ENCODE assay signal across 8 cellular contexts in the genomic region with DNA sequence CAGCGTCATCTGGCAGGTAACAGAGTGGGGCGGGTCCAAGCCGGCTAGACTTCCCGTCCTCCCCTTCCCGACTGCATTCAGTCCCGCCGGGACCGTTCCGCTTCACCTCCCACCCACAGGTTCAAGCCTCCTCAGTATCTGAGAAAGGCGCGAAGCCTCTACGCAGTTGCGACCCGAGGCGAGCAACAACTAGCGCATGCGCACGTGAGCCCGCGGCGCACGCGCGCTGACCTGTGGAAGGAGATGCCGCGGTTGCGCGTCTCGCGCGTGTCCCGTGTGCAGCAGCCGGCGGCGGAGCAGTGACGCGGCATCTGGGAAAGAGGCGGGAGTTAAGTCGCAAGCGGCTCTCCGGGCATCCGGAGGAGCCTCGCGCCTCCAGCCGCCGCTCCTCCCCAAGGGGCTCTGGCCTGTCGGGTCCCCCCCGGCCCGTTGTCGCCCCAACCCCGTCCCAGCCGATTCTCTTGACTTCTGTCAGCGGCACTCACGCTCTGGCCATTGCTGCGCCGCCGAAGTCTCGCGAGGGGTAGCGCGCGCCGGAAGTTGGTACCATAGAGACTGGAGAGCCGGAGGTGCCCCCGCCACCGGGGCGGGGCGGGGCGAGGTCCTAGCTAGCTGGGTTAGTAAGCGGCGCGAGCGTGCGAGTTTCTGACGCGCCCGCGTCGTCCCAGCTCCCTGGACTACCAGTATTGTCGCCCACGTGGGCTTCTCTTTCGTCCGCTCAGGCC. TPM values are rescaled to one million over a fixed set of nuclear protein-coding genes. Genes with fewer than 3 reads are reported as not detected.
DNase-seq lines count a peak whose midpoint lies in the region; ATAC-seq and TF ChIP-seq lines count a peak whose summit lies in the region.

A gene with protein sequence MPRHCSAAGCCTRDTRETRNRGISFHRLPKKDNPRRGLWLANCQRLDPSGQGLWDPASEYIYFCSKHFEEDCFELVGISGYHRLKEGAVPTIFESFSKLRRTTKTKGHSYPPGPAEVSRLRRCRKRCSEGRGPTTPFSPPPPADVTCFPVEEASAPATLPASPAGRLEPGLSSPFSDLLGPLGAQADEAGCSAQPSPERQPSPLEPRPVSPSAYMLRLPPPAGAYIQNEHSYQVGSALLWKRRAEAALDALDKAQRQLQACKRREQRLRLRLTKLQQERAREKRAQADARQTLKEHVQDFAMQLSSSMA (minus strand): TSS at position 518 of the 725 bp plus-strand sequence. CDS start 207 bp downstream, at position 311.

- H3K4me3 Mint-ChIP-seq in CD4-positive, alpha-beta memory T cell, result peak within 1 kb of the TSS; percentile 88 to 98 (median 96)
- peak within 1 kb of the TSS; percentile 94 for H3K4me3 Mint-ChIP-seq in activated CD4-positive, alpha-beta memory T cell treated with anti-CD3 and anti-CD28 coated beads for 36 hours

- 0% methylated on average over 2 of the region's 83 CpGs for WGBS in right lobe of liver (ENCODE audit: insufficient coverage, low coverage, low lambda C conversion rate, missing lambda C conversion rate)

- TF ChIP-seq CTCF in dorsolateral prefrontal cortex (IDR thresholded peaks at IDR 0.05 in 54 of 56, conservative IDR thresholded peaks at IDR 0.05 in 2 of 56; ENCODE audit: low read depth in 1 of 56, partially characterized antibody in 56 of 56) (peak in 31 of 56 donors; percentile 5 to 62 (median 20)), right lobe of liver (IDR thresholded peaks at IDR 0.05) (no peak)

- POLR2A ChIA-PET in CD4-positive, alpha-beta memory T cell (lab: Charles Lee; ENCODE audit: partially characterized antibody), result interaction anchor here (0.8 to 5.1 kb wide), 8 partner anchors 8 to 628 kb away, joined by 3 to 48 read pairs (median 5); a partner anchor contains a TSS
- POLR2A ChIA-PET in activated CD4-positive, alpha-beta memory T cell treated with anti-CD3 and anti-CD28 coated beads for 36 hours (lab: Charles Lee), result interaction anchor here (0.8 to 2.0 kb wide), 7 partner anchors 11 to 22 kb away, joined by 3 to 13 read pairs (median 3); a partner anchor contains a TSS

- H3K9me3 Mint-ChIP-seq in CD4-positive, alpha-beta memory T cell, result peaks cover 0 to 3% (median 0%) of the 10 kb centered on the region in 8 donors
- no peaks in the 10 kb centered on the region for H3K9me3 Mint-ChIP-seq in activated CD4-positive, alpha-beta memory T cell treated with anti-CD3 and anti-CD28 coated beads for 36 hours

- DNase-seq in CD4-positive, alpha-beta memory T cell, result peak; percentile 97 to 99 (median 98)
- DNase-seq in HK-2 (ENCODE audit: unreplicated experiment) (peak; percentile 95), NCI-H82 treated with DMSO at 0.1 percent for 48 hours (lab: John Stamatoyannopoulos, UW; ENCODE audit: unreplicated experiment) (peak; percentile 86), dorsolateral prefrontal cortex (peak; percentile 91 to 98 (median 96)), right lobe of liver (peak; percentile 97 to 98 (median 98))
- peak; percentile 98 for DNase-seq in activated CD4-positive, alpha-beta memory T cell treated with anti-CD3 and anti-CD28 coated beads for 36 hours
- DNase-seq in stimulated activated CD4-positive, alpha-beta T cell treated with anti-CD3 and anti-CD28 coated beads, Interleukin-4, amount 100 ng/mL, for 24 hours, result peak; percentile 97

- CTCF ChIA-PET in CD4-positive, alpha-beta memory T cell (lab: Charles Lee; ENCODE audit: partially characterized antibody), result interaction anchor here (0.6 to 1.5 kb wide), 4 partner anchors 11 to 101 kb away, joined by 3 to 4 read pairs (median 3); a partner anchor contains a TSS
- CTCF ChIA-PET in activated CD4-positive, alpha-beta memory T cell treated with anti-CD3 and anti-CD28 coated beads for 36 hours (lab: Charles Lee), result interaction anchor here (0.8 to 2.2 kb wide), 5 partner anchors 19 to 627 kb away, joined by 3 to 17 read pairs (median 3); a partner anchor contains a TSS

- H3K27ac Mint-ChIP-seq in CD4-positive, alpha-beta memory T cell, result peak within 1 kb of the TSS; percentile 98 to 100 (median 100)
- H3K27ac Mint-ChIP-seq in activated CD4-positive, alpha-beta memory T cell treated with anti-CD3 and anti-CD28 coated beads for 36 hours, result peak within 1 kb of the TSS; percentile 97

- peak; percentile 77 for ATAC-seq in GM19455 (IDR thresholded peaks at IDR 0.05; ENCODE audit: unreplicated experiment)
- peak; percentile 92 to 95 (median 94) for ATAC-seq in right lobe of liver

- no peaks in the 10 kb centered on the region for H3K27me3 ChIP-seq in CD4-positive, alpha-beta memory T cell (ENCODE audit: insufficient read depth, low read length)
- no peaks in the 10 kb centered on the region for H3K27me3 ChIP-seq in dorsolateral prefrontal cortex
- H3K27me3 ChIP-seq in right lobe of liver, result no peaks in the 10 kb centered on the region

- peak; percentile 84 for TF ChIP-seq POLR2A in right lobe of liver (IDR thresholded peaks at IDR 0.05)

- peak within 1 kb of the TSS; percentile 79 to 92 for H3K4me3 ChIP-seq in CD4-positive, alpha-beta memory T cell (ENCODE audit: low read length in 2 of 2)
- H3K4me3 ChIP-seq in dorsolateral prefrontal cortex, result peak within 1 kb of the TSS; percentile 55 to 100 (median 87)
- peak within 1 kb of the TSS; percentile 54 to 84 (median 76) for H3K4me3 ChIP-seq in right lobe of liver

- H3K4me1 Mint-ChIP-seq in CD4-positive, alpha-beta memory T cell, result peaks cover 13 to 50% (median 24%) of the 10 kb centered on the region in 4 donors
- peaks cover 21% of the 10 kb centered on the region for H3K4me1 Mint-ChIP-seq in activated CD4-positive, alpha-beta memory T cell treated with anti-CD3 and anti-CD28 coated beads for 36 hours (ENCODE audit: low read depth)

- peaks cover 0 to 29% of the 10 kb centered on the region in 2 donors for H3K36me3 Mint-ChIP-seq in CD4-positive, alpha-beta memory T cell
- peaks cover 10% of the 10 kb centered on the region for H3K36me3 Mint-ChIP-seq in activated CD4-positive, alpha-beta memory T cell treated with anti-CD3 and anti-CD28 coated beads for 36 hours

- H3K9me3 ChIP-seq in CD4-positive, alpha-beta memory T cell (ENCODE audit: control insufficient read depth in 1 of 2, low read length in 2 of 2), result no peaks in the 10 kb centered on the region
- H3K9me3 ChIP-seq in right lobe of liver, result no peaks in the 10 kb centered on the region

- peaks cover 34% of the 10 kb centered on the region for H3K4me1 ChIP-seq in CD4-positive, alpha-beta memory T cell (ENCODE audit: insufficient read depth, low read length)
- H3K4me1 ChIP-seq in right lobe of liver, result peaks cover 0 to 24% (median 7%) of the 10 kb centered on the region in 4 donors

- peaks cover 24% of the 10 kb centered on the region for H3K36me3 ChIP-seq in CD4-positive, alpha-beta memory T cell (ENCODE audit: insufficient read depth, low read length)
- peaks cover 0 to 21% (median 2%) of the 10 kb centered on the region in 4 donors for H3K36me3 ChIP-seq in right lobe of liver

- intact Hi-C loops in CD4-positive, alpha-beta memory T cell (cut with micrococcal nuclease), result loop anchor here (1.0 to 5.0 kb wide), 4 partner anchors 19 to 626 kb away; a partner anchor contains a TSS
- intact Hi-C loops in activated CD4-positive, alpha-beta memory T cell treated with anti-CD3 and anti-CD28 coated beads for 36 hours (cut with micrococcal nuclease), result loop anchor here (1.0 to 5.0 kb wide), 4 partner anchors 13 to 581 kb away; a partner anchor contains a TSS
- intact Hi-C loops in dorsolateral prefrontal cortex (cut with DNase I), result loop anchor here (1.0 to 10.0 kb wide), 6 partner anchors 19 to 879 kb away; a partner anchor contains a TSS
- intact Hi-C loops in right lobe of liver (cut with DNase I), result no loop called here

- H3K27me3 Mint-ChIP-seq in CD4-positive, alpha-beta memory T cell, result no peaks in the 10 kb centered on the region
- H3K27me3 Mint-ChIP-seq in activated CD4-positive, alpha-beta memory T cell treated with anti-CD3 and anti-CD28 coated beads for 36 hours, result no peaks in the 10 kb centered on the region

- H3K27ac ChIP-seq in CD4-positive, alpha-beta memory T cell (ENCODE audit: low read depth, low read length), result peak within 1 kb of the TSS; percentile 95
- H3K27ac ChIP-seq in dorsolateral prefrontal cortex (peak within 1 kb of the TSS; percentile 82 to 100 (median 98)), right lobe of liver (peak within 1 kb of the TSS; percentile 90 to 97 (median 96))

RNA-seq across cellular contexts. Expression of the gene that starts here (rescaled TPM):
- total RNA-seq in CD4-positive, alpha-beta memory T cell, result 10 to 100 TPM; 60.4 to 65.0 TPM
- 10 to 100 TPM; 45.9 to 46.9 TPM for polyA plus RNA-seq in CD4-positive, alpha-beta memory T cell
- 10 to 100 TPM; 22.1 to 26.8 TPM for total RNA-seq in activated CD4-positive, alpha-beta memory T cell treated with anti-CD3 and anti-CD28 coated beads for 36 hours
- total RNA-seq in dorsolateral prefrontal cortex (10 to 100 TPM; 17.9 to 37.3 (median 26.6) TPM), right lobe of liver (10 to 100 TPM in 5 of 6 experiments, 1 to 10 TPM in 1; 9.3 to 32.5 (median 15.6) TPM)

Comparison
In these comparisons a context has a peak if more than half of its experiments do, and no peak if none do; other contexts are left out.
1. Peak in every context shown above with its lines: DNase-seq, ATAC-seq, H3K4me3 ChIP-seq and H3K27ac ChIP-seq.
2. CTCF ChIP-seq: peak in dorsolateral prefrontal cortex (31 of 56); none in right lobe of liver (0 of 4).
3. intact Hi-C loops: an anchor here in CD4-positive, alpha-beta memory T cell (1.0 to 5.0 kb wide), activated CD4-positive, alpha-beta memory T cell treated with anti-CD3 and anti-CD28 coated beads for 36 hours (1.0 to 5.0 kb wide) and dorsolateral prefrontal cortex (1.0 to 10.0 kb wide); none called in right lobe of liver.